Comparison of ENCODE assay signal across 8 cellular contexts in the genomic region with DNA sequence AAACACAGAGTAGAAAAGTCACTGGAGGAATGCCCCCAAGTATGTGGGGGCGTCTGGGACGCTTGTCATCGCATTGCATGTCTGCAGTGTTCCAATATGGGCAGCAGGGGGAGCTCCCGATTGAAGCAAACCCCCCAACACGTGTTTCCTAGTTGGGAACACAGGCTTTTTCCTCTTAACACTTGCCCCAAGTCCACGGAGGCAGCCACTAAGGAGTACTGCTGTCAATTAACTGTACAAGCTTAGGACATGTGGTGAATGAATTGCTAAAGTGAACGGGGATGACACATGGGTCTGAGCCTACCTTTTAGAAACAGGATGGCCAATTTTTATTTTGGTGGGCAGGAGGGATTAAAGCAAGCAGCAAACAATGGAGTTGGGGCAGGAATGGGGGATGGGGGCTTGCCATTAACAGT. TPM values are rescaled to one million over a fixed set of nuclear protein-coding genes. Genes with fewer than 3 reads are reported as not detected.
DNase-seq lines count a peak whose midpoint lies in the region; ATAC-seq and TF ChIP-seq lines count a peak whose summit lies in the region.

No MANE protein-coding gene starts in this region.

- H3K36me3 ChIP-seq in neuronal stem cell (replicated peaks in 1 of 2; ENCODE audit: control insufficient read depth in 2 of 2, insufficient read depth in 2 of 2, low read length in 2 of 2) (no peaks in the 10 kb centered on the region), suprapubic skin (no peaks in the 10 kb centered on the region)

- TF ChIP-seq POLR2A in erythroblast (IDR thresholded peaks at IDR 0.05; ENCODE audit: low read length) = no peak
- TF ChIP-seq POLR2A in suprapubic skin (IDR thresholded peaks at IDR 0.05) = no peak

- WGBS in neuronal stem cell (ENCODE audit: extremely low coverage in 2 of 2, insufficient read length in 2 of 2, insufficient replicate concordance in 1 of 2), 2 donors = no CpG with 5 or more reads among the region's 7 CpGs
- WGBS in suprapubic skin = 4% methylated on average over 7 of the region's 7 CpGs

- no peak overlapping the region for H3K27ac ChIP-seq in neuronal stem cell (replicated peaks; ENCODE audit: low read length)
- H3K27ac ChIP-seq in suprapubic skin = no peak overlapping the region

- no peak overlapping the region for H4K8ac ChIP-seq in neuronal stem cell (ENCODE audit: low read depth, low read length)

- H3K4me1 ChIP-seq in neuronal stem cell (ENCODE audit: control insufficient read depth in 2 of 2, insufficient read depth in 1 of 2, low read depth in 1 of 2, low read length in 2 of 2) (peaks cover 5 to 12% of the 10 kb centered on the region in 2 donors), suprapubic skin (peaks cover 35% of the 10 kb centered on the region)

- H3K9me3 ChIP-seq in neuronal stem cell (replicated peaks in 1 of 2; ENCODE audit: control insufficient read depth in 2 of 2, insufficient read depth in 1 of 2, low read depth in 1 of 2, low read length in 2 of 2) = peaks cover 0 to 2% of the 10 kb centered on the region in 2 donors
- no peaks in the 10 kb centered on the region for H3K9me3 ChIP-seq in suprapubic skin

- no peak overlapping the region for H2AK5ac ChIP-seq in neuronal stem cell (ENCODE audit: low read depth, low read length)

- H3K79me1 ChIP-seq in neuronal stem cell (ENCODE audit: low read depth, low read length) = no peaks in the 10 kb centered on the region

- DNase-seq in SIG-M5 treated with dmso at 0.1 percent for 504 hours (lab: John Stamatoyannopoulos, UW; ENCODE audit: unreplicated experiment) (peak; percentile 22), SIG-M5 (lab: John Stamatoyannopoulos, UW) (no peak), SHP77 (lab: John Stamatoyannopoulos, UW) (peak; percentile 39 to 71), erythroblast (lab: John Stamatoyannopoulos, UW) (peak; percentile 28 to 55), neuronal stem cell (ENCODE audit: low spot score) (peak; percentile 56), suprapubic skin (ENCODE audit: low spot score in 2 of 2) (no peak)

- H3K27me3 ChIP-seq in neuronal stem cell (ENCODE audit: control insufficient read depth in 3 of 3, insufficient read depth in 3 of 3, low read depth in 1 of 3, low read length in 3 of 3) (peaks cover 5 to 49% (median 38%) of the 10 kb centered on the region in 3 experiments), suprapubic skin (peaks cover 51% of the 10 kb centered on the region)

- H3K4me2 ChIP-seq in neuronal stem cell (ENCODE audit: insufficient read depth, low read length, poor library complexity, severe bottlenecking) = no peak overlapping the region

- H3K18ac ChIP-seq in neuronal stem cell (ENCODE audit: low read length) = no peak overlapping the region

- H2BK12ac ChIP-seq in neuronal stem cell (ENCODE audit: low read length) = no peak overlapping the region

- ATAC-seq in GM19395 (IDR thresholded peaks at IDR 0.05; ENCODE audit: unreplicated experiment) (peak; percentile 53), HG03442 (IDR thresholded peaks at IDR 0.05; ENCODE audit: unreplicated experiment) (peak; percentile 52)

- H3K4me3 ChIP-seq in neuronal stem cell (ENCODE audit: low read length in 2 of 2) (no peak overlapping the region), suprapubic skin (no peak overlapping the region)

- no peak overlapping the region for H3K23ac ChIP-seq in neuronal stem cell (ENCODE audit: low read depth, low read length, poor library complexity)

- H4K91ac ChIP-seq in neuronal stem cell (ENCODE audit: low read depth, low read length, poor library complexity) = no peak overlapping the region

- peak in 1 of 2 donors; percentile 65 for TF ChIP-seq CTCF in suprapubic skin (IDR thresholded peaks at IDR 0.05)

- no peak overlapping the region for H2AFZ ChIP-seq in neuronal stem cell (ENCODE audit: low read length)

- H2BK5ac ChIP-seq in neuronal stem cell (ENCODE audit: low read length) = no peak overlapping the region

- H3K9ac ChIP-seq in neuronal stem cell (ENCODE audit: low read depth, low read length, poor library complexity) = no peak overlapping the region

- no peak overlapping the region for H2BK120ac ChIP-seq in neuronal stem cell (ENCODE audit: low read depth, low read length)

- no peak for TF ChIP-seq EP300 in suprapubic skin (IDR thresholded peaks at IDR 0.05)

- no peak overlapping the region for H2BK15ac ChIP-seq in neuronal stem cell (ENCODE audit: low read length)

- H3K14ac ChIP-seq in neuronal stem cell (ENCODE audit: low read length) = no peak overlapping the region

- H3K4ac ChIP-seq in neuronal stem cell (ENCODE audit: low read length) = no peak overlapping the region

RNA-seq across cellular contexts. Expression of a gene that starts 2.2 kb away (rescaled TPM):
- polyA plus RNA-seq in neuronal stem cell (2013, experiment 1 of 2) = 0.56 TPM
- 0.46 TPM for polyA plus RNA-seq in neuronal stem cell (2013, experiment 2 of 2)
- total RNA-seq in suprapubic skin = 1 to 10 TPM in 1 of 4 donors, under 1 TPM in 2, not detected in 1; 0.11 to 1.6 (median 0.24) TPM

Comparison
In these comparisons a context has a peak if more than half of its experiments do, and no peak if none do; other contexts are left out.
1. DNase-seq: peak in SIG-M5 treated with dmso at 0.1 percent for 504 hours (single experiment), SHP77 (2 of 2), erythroblast (2 of 2) and neuronal stem cell (single experiment); none in SIG-M5 (single experiment) and suprapubic skin (0 of 2).